Comparison of ENCODE assay signal across 8 cellular contexts in genomic region chr16:87950765-87951549, GRCh38. TPM values are rescaled to one million over a fixed set of nuclear protein-coding genes. Genes with fewer than 3 reads are reported as not detected.
A peak's percentile ranks its signal among the peaks of the same experiment; 100 is the strongest.
DNase-seq lines count a peak whose midpoint lies in the region; TF ChIP-seq lines count a peak whose summit lies in the region.

BANP (plus strand) TSS chr16:87951434; CDS start chr16:87975116, 23,682 bp downstream.

- H3K27me3 ChIP-seq in GM06990 (replicated peaks; ENCODE audit: control insufficient read depth, insufficient read depth, low read length) (no peaks in the 10 kb centered on the region), neuron (ENCODE audit: insufficient read depth, low read length) (no peaks in the 10 kb centered on the region), subcutaneous abdominal adipose tissue (ENCODE audit: control insufficient read depth in 5 of 5, insufficient read depth in 4 of 5, low read length in 5 of 5) (no peaks in the 10 kb centered on the region)

- in situ Hi-C loops in SK-MEL-5 (cut with HindIII; ENCODE audit: low pct_unique_long_range_greater_than_20kb, low sequenced_read_pairs), result no loop called here

- DNase-seq in GM06990 (ENCODE audit: extremely low read depth, insufficient read length) (peak; percentile 99), HFF-Myc (ENCODE audit: extremely low read depth, low read depth) (peak; percentile 96), MV-4-11 (lab: John Stamatoyannopoulos, UW) (peak; percentile 98), SK-MEL-5 (ENCODE audit: low read depth, low spot score) (peak; percentile 98), foreskin melanocyte (peak; percentile 97)
- peak; percentile 97 for DNase-seq in activated naive CD4-positive, alpha-beta T cell treated with Interleukin-2 at 50 U/mL for 16 hours

- H3K4me1 ChIP-seq in neuron (ENCODE audit: insufficient read depth, low read length) (peaks cover 13% of the 10 kb centered on the region), subcutaneous abdominal adipose tissue (ENCODE audit: control insufficient read depth in 5 of 5, insufficient read depth in 5 of 5, low read length in 5 of 5) (peaks cover 9 to 51% (median 46%) of the 10 kb centered on the region in 5 donors)

- peak within 1 kb of the TSS; percentile 84 to 96 (median 94) for H3K9ac ChIP-seq in subcutaneous abdominal adipose tissue (ENCODE audit: low read length in 5 of 5)

- peak within 1 kb of the TSS; percentile 96 for H3K4me3 ChIP-seq in GM06990 (replicated peaks; ENCODE audit: low read depth, low read length)
- H3K4me3 ChIP-seq in HFF-Myc (replicated peaks; ENCODE audit: low read depth, low read length), result peak within 1 kb of the TSS; percentile 68
- H3K4me3 ChIP-seq in neuron (ENCODE audit: low read length), result peak within 1 kb of the TSS; percentile 64
- H3K4me3 ChIP-seq in subcutaneous abdominal adipose tissue (ENCODE audit: low read depth in 1 of 5, low read length in 5 of 5), result peak within 1 kb of the TSS; percentile 90 to 95 (median 91)

- H3K27ac ChIP-seq in subcutaneous abdominal adipose tissue (ENCODE audit: low read depth, low read length), result peak within 1 kb of the TSS; percentile 92

- peak within 1 kb of the TSS; percentile 66 for H2AFZ ChIP-seq in neuron (ENCODE audit: low read depth, low read length)

- H3K9me3 ChIP-seq in neuron (ENCODE audit: low read length) (no peaks in the 10 kb centered on the region), subcutaneous abdominal adipose tissue (ENCODE audit: control insufficient read depth in 5 of 5, low read length in 5 of 5) (no peaks in the 10 kb centered on the region)

- TF ChIP-seq CTCF in GM06990 (IDR thresholded peaks at IDR 0.05; ENCODE audit: insufficient read depth, low read length, poor library complexity, severe bottlenecking), result peak; percentile 51
- TF ChIP-seq CTCF in HFF-Myc (IDR thresholded peaks at IDR 0.05; ENCODE audit: low read depth, low read length, missing control alignments), result peak; percentile 27

- H3K36me3 ChIP-seq in GM06990 (ENCODE audit: control insufficient read depth, insufficient read depth, low read length) (peaks cover 2% of the 10 kb centered on the region), neuron (ENCODE audit: insufficient read depth, low read length) (peaks cover 7% of the 10 kb centered on the region), subcutaneous abdominal adipose tissue (ENCODE audit: control insufficient read depth in 5 of 5, insufficient read depth in 5 of 5, low read length in 5 of 5) (peaks cover 0 to 6% (median 0%) of the 10 kb centered on the region in 5 donors)

RNA-seq across cellular contexts. Expression of gene BANP, which starts in this region (rescaled TPM):
- 13.6 and 14.6 TPM in 2 replicates for total RNA-seq in SK-MEL-5 (2014; rRNA removed; shearing (Covaris generic))
- polyA plus RNA-seq in SK-MEL-5 (2015; cell fraction: cytosol; rRNA removed), result 12.9 and 17.1 TPM in 2 replicates
- polyA plus RNA-seq in SK-MEL-5 (2015; cell fraction: nucleus; rRNA removed), result 48.6 and 60.2 TPM in 2 replicates

Comparison
In these comparisons a context has a peak if more than half of its experiments do, and no peak if none do; other contexts are left out.
1. Peak in every context shown above with its lines: DNase-seq, H3K4me3 ChIP-seq and H3K27ac ChIP-seq.